16 cellular contexts compared by ENCODE assay signal in genomic region chr21:32131164-32131563, GRCh38.
DNase-seq lines count a peak whose midpoint lies in the region; ATAC-seq and TF ChIP-seq lines count a peak whose summit lies in the region.
"Had no signal": no experiment of that assay in that cellular context is flagged by ENCODE, and none has a peak within 500 bp of the region (broad histone marks: within the 10 kb centered on the region; RNA-seq: fewer than 3 reads in every experiment).

No MANE protein-coding gene starts in this region.

- H3K36me3 ChIP-seq in heart right ventricle (no peaks in the 10 kb centered on the region), esophagus muscularis mucosa (no peaks in the 10 kb centered on the region), neural progenitor cell (no peaks in the 10 kb centered on the region)

- no peaks in the 10 kb centered on the region for H4K20me1 ChIP-seq in neural progenitor cell (ENCODE audit: low read depth)

- H3K4me1 ChIP-seq in heart right ventricle (peaks cover 2 to 40% (median 14%) of the 10 kb centered on the region in 9 donors), esophagus muscularis mucosa (peaks cover 4 to 13% (median 11%) of the 10 kb centered on the region in 4 donors), neural progenitor cell (no peaks in the 10 kb centered on the region)

- WGBS in heart right ventricle, 2 donors: 50 to 65% methylated on average over 7 of the region's 7 CpGs
- WGBS in esophagus muscularis mucosa: 61% methylated on average over 7 of the region's 7 CpGs

- TF ChIP-seq POLR2A in esophagus muscularis mucosa (IDR thresholded peaks at IDR 0.05; ENCODE audit: low read depth): no peak

- H3K27me3 ChIP-seq in heart right ventricle: no peaks in the 10 kb centered on the region
- no peaks in the 10 kb centered on the region for H3K27me3 ChIP-seq in esophagus muscularis mucosa
- H3K27me3 ChIP-seq in neural progenitor cell: no peaks in the 10 kb centered on the region

- no peak for DNase-seq in heart right ventricle
- no peak for DNase-seq in left cardiac atrium
- DNase-seq in esophagus muscularis mucosa (ENCODE audit: extremely low spot score): peak; percentile 60
- DNase-seq in neural progenitor cell (ENCODE audit: low spot score): no peak
- no peak for DNase-seq in stimulated activated CD4-positive, alpha-beta T cell treated with anti-CD3 and anti-CD28 coated beads, Interleukin-4, amount 100 ng/mL, for 4 hours
- DNase-seq in A172 (ENCODE audit: low spot score): no peak
- DNase-seq: CD8-positive, alpha-beta T cell; COR-L47; DMS153; DND-41; GDM1; HCEC 1CT; HFFc6 had no signal

- H3K4me1 Mint-ChIP-seq in neural progenitor cell: peaks cover 11% of the 10 kb centered on the region
- H3K4me1 Mint-ChIP-seq: CD14-positive monocyte had no signal

- ATAC-seq in heart right ventricle (peak in 6 of 8 donors; percentile 23 to 70 (median 48)), left cardiac atrium (no peak), GM18498 (IDR thresholded peaks at IDR 0.05; ENCODE audit: unreplicated experiment) (no peak)
- ATAC-seq: CD8-positive, alpha-beta T cell had no signal

- no peak overlapping the region for H2AFZ ChIP-seq in neural progenitor cell (replicated peaks)

- H3K4me3 ChIP-seq in heart right ventricle (no peak overlapping the region), esophagus muscularis mucosa (no peak overlapping the region), neural progenitor cell (no peak overlapping the region)

- H3K36me3 Mint-ChIP-seq in neural progenitor cell: peaks cover 4% of the 10 kb centered on the region
- H3K36me3 Mint-ChIP-seq: CD14-positive monocyte; CD8-positive, alpha-beta T cell had no signal

- no peaks in the 10 kb centered on the region for H3K79me2 ChIP-seq in neural progenitor cell (ENCODE audit: low read depth)

- no peak for TF ChIP-seq EP300 in esophagus muscularis mucosa (IDR thresholded peaks at IDR 0.05)

- no peak overlapping the region for H3K4me2 ChIP-seq in neural progenitor cell

- peak overlapping the region; percentile 15 for H3K27ac Mint-ChIP-seq in neural progenitor cell
- H3K27ac Mint-ChIP-seq: CD8-positive, alpha-beta T cell; HFFc6 had no signal

- peak overlapping the region in 2 of 10 donors; percentile 22 to 41 for H3K27ac ChIP-seq in heart right ventricle
- peak overlapping the region; percentile 92 for H3K27ac ChIP-seq in VCaP
- no peak overlapping the region for H3K27ac ChIP-seq in esophagus muscularis mucosa (replicated peaks in 1 of 4)
- H3K27ac ChIP-seq in neural progenitor cell: no peak overlapping the region

- TF ChIP-seq CTCF in heart right ventricle (IDR thresholded peaks at IDR 0.05): no peak
- TF ChIP-seq CTCF in VCaP (conservative IDR thresholded peaks at IDR 0.05): no peak
- TF ChIP-seq CTCF in esophagus muscularis mucosa (IDR thresholded peaks at IDR 0.05): no peak
- TF ChIP-seq CTCF in neural progenitor cell (IDR thresholded peaks at IDR 0.05): no peak

- H3K9ac ChIP-seq in neural progenitor cell: no peak overlapping the region

- no peaks in the 10 kb centered on the region for H3F3A ChIP-seq in neural progenitor cell (ENCODE audit: low read depth)

- H3K9me3 Mint-ChIP-seq in neural progenitor cell: peaks cover 11% of the 10 kb centered on the region
- H3K9me3 Mint-ChIP-seq: CD8-positive, alpha-beta T cell had no signal

- peaks cover 0 to 12% (median 2%) of the 10 kb centered on the region in 11 donors for H3K9me3 ChIP-seq in heart right ventricle
- peaks cover 0 to 7% (median 0%) of the 10 kb centered on the region in 4 donors for H3K9me3 ChIP-seq in esophagus muscularis mucosa
- H3K9me3 ChIP-seq in neural progenitor cell (ENCODE audit: low read depth): no peaks in the 10 kb centered on the region

- H3K4me3 Mint-ChIP-seq in neural progenitor cell: no peak overlapping the region
- H3K4me3 Mint-ChIP-seq: CD14-positive monocyte; CD8-positive, alpha-beta T cell; HFFc6 had no signal

- peaks cover 17% of the 10 kb centered on the region for H3K27me3 Mint-ChIP-seq in neural progenitor cell (ENCODE audit: insufficient read depth, low read depth)

- intact Hi-C loops in heart right ventricle (cut with DNase I): loop anchor here in 1 of 10 donors (10.0 kb wide), 1 partner anchor 124 kb away; no protein-coding TSS in a partner anchor
- intact Hi-C loops in left cardiac atrium (cut with DNase I): loop anchor here in 1 of 2 donors (5.0 kb wide), 1 partner anchor 34 kb away; no protein-coding TSS in a partner anchor
- intact Hi-C loops in esophagus muscularis mucosa (cut with DNase I): no loop called here

Comparison
In these comparisons a context has a peak if more than half of its experiments do, and no peak if none do; other contexts are left out.
1. ATAC-seq: peak in heart right ventricle (6 of 8); none in left cardiac atrium (0 of 2) and GM18498 (single experiment).